In the genomic region with DNA sequence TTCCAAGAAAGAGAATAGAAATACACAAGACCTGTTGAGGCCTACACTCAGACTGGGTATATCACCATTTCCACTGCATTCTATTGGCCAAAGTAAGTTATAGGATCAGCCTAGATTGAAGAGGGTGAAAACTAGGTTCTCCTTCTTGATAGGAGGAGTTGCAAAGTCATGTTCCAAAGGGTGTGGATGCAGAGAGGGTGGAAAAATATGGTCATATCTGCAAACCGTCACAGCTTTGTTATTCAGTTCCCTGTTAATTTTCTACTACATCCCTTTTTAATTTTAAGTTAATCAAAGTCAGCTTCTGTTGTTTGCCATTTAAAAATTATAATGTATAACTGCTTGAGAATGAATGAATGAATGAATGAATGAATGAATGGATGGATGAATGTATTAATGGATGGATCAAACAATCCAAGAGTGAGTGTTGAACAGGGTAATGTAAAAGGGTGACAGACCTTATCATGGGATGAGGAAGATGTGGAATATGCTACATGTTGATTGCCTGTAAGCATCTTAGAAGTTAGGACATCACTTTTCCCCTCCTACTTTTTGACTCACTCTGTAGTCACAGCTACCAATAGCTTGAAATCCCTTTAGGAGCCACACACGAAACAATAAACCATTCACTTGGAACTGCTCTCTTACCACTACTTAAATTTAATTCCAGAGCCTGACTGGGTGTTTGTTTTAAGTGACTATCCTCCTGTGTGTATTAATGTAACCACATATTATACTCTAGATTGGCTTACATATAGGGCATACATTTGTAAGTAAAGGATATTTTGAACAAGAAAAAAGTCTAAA, we compare ENCODE assay signal across 17 cellular contexts.
A peak's percentile ranks its signal among the peaks of the same experiment; 100 is the strongest.
DNase-seq lines count a peak whose midpoint lies in the region; ATAC-seq, FAIRE-seq and TF ChIP-seq lines count a peak whose summit lies in the region.
"Had no signal": no experiment of that assay in that cellular context is flagged by ENCODE, and none has a peak within 500 bp of the region (broad histone marks: within the 10 kb centered on the region; RNA-seq: fewer than 3 reads in every experiment).

No MANE protein-coding gene starts in this region.

- H2AFZ ChIP-seq in IMR-90 (replicated peaks; ENCODE audit: low read length, poor library complexity), result no peak overlapping the region
- no peak overlapping the region for H2AFZ ChIP-seq in astrocyte (ENCODE audit: low read depth, low read length)
- no peak overlapping the region for H2AFZ ChIP-seq in OCI-LY7 (ENCODE audit: low read length)

- H2BK120ac ChIP-seq in IMR-90 (ENCODE audit: low read depth, low read length), result no peak overlapping the region

- H3K27me3 ChIP-seq in IMR-90 (ENCODE audit: control insufficient read depth, insufficient read depth, low read length) (no peaks in the 10 kb centered on the region; the same call in 1 of the 2 replicates), astrocyte (ENCODE audit: insufficient read depth, low read length) (no peaks in the 10 kb centered on the region)
- H3K27me3 ChIP-seq in CD8-positive, alpha-beta T cell (ENCODE audit: insufficient read depth, low read length), result no peaks in the 10 kb centered on the region
- H3K27me3 ChIP-seq: stomach had no signal

- no peak overlapping the region for H3K4me3 Mint-ChIP-seq in astrocyte (ENCODE audit: unreplicated experiment)
- H3K4me3 Mint-ChIP-seq in CD8-positive, alpha-beta T cell, result no peak overlapping the region
- H3K4me3 Mint-ChIP-seq in effector memory CD8-positive, alpha-beta T cell, result no peak overlapping the region
- H3K4me3 Mint-ChIP-seq: activated CD4-positive, alpha-beta T cell treated with anti-CD3 and anti-CD28 coated beads for 36 hours; activated T-cell treated with anti-CD3 and anti-CD28 coated beads, Interleukin-2, amount 50 U/mL, for 72 hours; brain; CD4-positive, alpha-beta memory T cell; immature natural killer cell had no signal

- intact Hi-C loops in IMR-90 (cut with micrococcal nuclease), result no loop called here
- intact Hi-C loops in OCI-LY7 (cut with micrococcal nuclease; ENCODE audit: unreplicated experiment), result no loop called here
- intact Hi-C loops in CD8-positive, alpha-beta T cell (cut with DNase I, micrococcal nuclease), result no loop called here

- H4K8ac ChIP-seq in IMR-90 (ENCODE audit: low read depth in 2 of 2, low read length in 2 of 2), result no peak overlapping the region

- TF ChIP-seq POLR2A in IMR-90 (IDR thresholded peaks at IDR 0.05; ENCODE audit: low read depth, low read length), result no peak

- peak; percentile 78 for DNase-seq in AG09309 (ENCODE audit: low read depth)
- DNase-seq in IMR-90, result peak; percentile 91
- DNase-seq in astrocyte (ENCODE audit: low read depth), result peak; percentile 97
- DNase-seq in foreskin melanocyte, result peak; percentile 81
- DNase-seq in OCI-LY7 (ENCODE audit: low spot score), result no peak
- no peak for DNase-seq in CD8-positive, alpha-beta T cell
- DNase-seq in cortex of kidney (lab: John Stamatoyannopoulos, UW), result no peak
- DNase-seq in effector memory CD8-positive, alpha-beta T cell, result no peak
- DNase-seq: activated CD4-positive, alpha-beta T cell treated with anti-CD3 and anti-CD28 coated beads for 36 hours; activated T-cell treated with anti-CD3 and anti-CD28 coated beads, Interleukin-2, amount 50 U/mL, for 72 hours; CD4-positive, alpha-beta memory T cell; immature natural killer cell; NCI-H1417; NCI-H748 treated with DMSO at 0.1 percent for 48 hours; retina; stomach had no signal

- no peak for TF ChIP-seq CTCF in AG09309 (IDR thresholded peaks at IDR 0.05; ENCODE audit: control insufficient read depth, insufficient read depth, low read depth, low read length, missing control alignments)
- no peak for TF ChIP-seq CTCF in IMR-90 (conservative IDR thresholded peaks at IDR 0.05; ENCODE audit: low read depth, low read length)
- TF ChIP-seq CTCF in astrocyte (IDR thresholded peaks at IDR 0.05; ENCODE audit: insufficient read depth, low read depth, low read length), result no peak
- TF ChIP-seq CTCF in OCI-LY7 (conservative IDR thresholded peaks at IDR 0.05; ENCODE audit: low read length), result no peak
- TF ChIP-seq CTCF in CD8-positive, alpha-beta T cell (IDR thresholded peaks at IDR 0.05), result no peak

- H3K79me1 ChIP-seq in IMR-90 (ENCODE audit: low read depth in 1 of 2, low read length in 2 of 2), result no peaks in the 10 kb centered on the region

- no peak overlapping the region for H3K4me2 ChIP-seq in IMR-90 (ENCODE audit: low read depth, low read length)
- peak overlapping the region; percentile 13 for H3K4me2 ChIP-seq in astrocyte (ENCODE audit: low read length)
- H3K4me2 ChIP-seq in OCI-LY7 (ENCODE audit: low read length), result no peak overlapping the region

- BruUV-seq in IMR-90 (replicated peaks; lab: Mats Ljungman, UMichigan), result no TSS peak
- BruUV-seq in OCI-LY7 (replicated peaks; lab: Mats Ljungman, UMichigan), result no TSS peak

- H4K91ac ChIP-seq in IMR-90 (ENCODE audit: insufficient read depth, low read depth, low read length), result no peak overlapping the region

- H3K27me3 Mint-ChIP-seq in astrocyte (ENCODE audit: low read depth, unreplicated experiment), result no peaks in the 10 kb centered on the region
- H3K27me3 Mint-ChIP-seq in CD8-positive, alpha-beta T cell (ENCODE audit: low read depth), result peaks cover 1% of the 10 kb centered on the region
- peaks cover 0 to 5% of the 10 kb centered on the region in 2 donors for H3K27me3 Mint-ChIP-seq in effector memory CD8-positive, alpha-beta T cell

- H2BK15ac ChIP-seq in IMR-90 (ENCODE audit: low read depth, low read length), result no peak overlapping the region

- H3K4me1 ChIP-seq in IMR-90 (ENCODE audit: control insufficient read depth, insufficient read depth, low read length), result peaks cover 2% of the 10 kb centered on the region; the same call in 1 of the 2 replicates
- peaks cover 22% of the 10 kb centered on the region for H3K4me1 ChIP-seq in astrocyte (ENCODE audit: insufficient read depth, low read length)
- H3K4me1 ChIP-seq in OCI-LY7 (ENCODE audit: insufficient read depth, low read length, poor library complexity, severe bottlenecking), result no peaks in the 10 kb centered on the region
- no peaks in the 10 kb centered on the region for H3K4me1 ChIP-seq in CD8-positive, alpha-beta T cell (ENCODE audit: insufficient read depth, low read length)
- H3K4me1 ChIP-seq: stomach had no signal

- TF ChIP-seq RAD21 in IMR-90 (IDR thresholded peaks at IDR 0.05; ENCODE audit: low read length), result no peak

- no peak overlapping the region for H3K23ac ChIP-seq in IMR-90 (ENCODE audit: low read depth, low read length)

- H3K9me3 ChIP-seq in IMR-90 (ENCODE audit: control insufficient read depth, insufficient read depth, low read length) (no peaks in the 10 kb centered on the region), astrocyte (ENCODE audit: insufficient read depth, low read depth, low read length) (no peaks in the 10 kb centered on the region), OCI-LY7 (ENCODE audit: low read length) (no peaks in the 10 kb centered on the region)
- no peaks in the 10 kb centered on the region for H3K9me3 ChIP-seq in CD8-positive, alpha-beta T cell (ENCODE audit: low read length)
- H3K9me3 ChIP-seq: stomach had no signal

- H3K56ac ChIP-seq in IMR-90 (ENCODE audit: extremely low read depth, insufficient read depth, low read length), result no peak overlapping the region

- H3K18ac ChIP-seq in IMR-90 (ENCODE audit: low read depth, low read length), result no peak overlapping the region

- H3K9ac ChIP-seq in IMR-90 (ENCODE audit: low read depth, low read length) (no peak overlapping the region), astrocyte (ENCODE audit: low read length) (peak overlapping the region; percentile 52)

- no peaks in the 10 kb centered on the region for H3K79me2 ChIP-seq in astrocyte (ENCODE audit: insufficient read depth, low read length)
- H3K79me2 ChIP-seq in OCI-LY7 (ENCODE audit: insufficient read depth, low read depth, low read length), result no peaks in the 10 kb centered on the region

- no peak overlapping the region for H2AK5ac ChIP-seq in IMR-90 (ENCODE audit: low read depth, low read length)

- no peak overlapping the region for H3K14ac ChIP-seq in IMR-90 (replicated peaks; ENCODE audit: low read depth, low read length)

- H4K20me1 ChIP-seq in IMR-90 (ENCODE audit: insufficient read depth, low read length), result no peaks in the 10 kb centered on the region; the same call in 1 of the 2 replicates
- H4K20me1 ChIP-seq in astrocyte (ENCODE audit: insufficient read depth, low read length), result no peaks in the 10 kb centered on the region
- H4K20me1 ChIP-seq in OCI-LY7 (ENCODE audit: insufficient read depth, low read length), result no peaks in the 10 kb centered on the region

- no peaks in the 10 kb centered on the region; the same call in 1 of the 2 replicates for H3K9me1 ChIP-seq in IMR-90 (ENCODE audit: insufficient read depth, low read length)

- no peak overlapping the region for H3K27ac Mint-ChIP-seq in astrocyte (ENCODE audit: unreplicated experiment)
- H3K27ac Mint-ChIP-seq in CD8-positive, alpha-beta T cell, result no peak overlapping the region
- H3K27ac Mint-ChIP-seq in effector memory CD8-positive, alpha-beta T cell, result no peak overlapping the region
- H3K27ac Mint-ChIP-seq: activated CD4-positive, alpha-beta T cell treated with anti-CD3 and anti-CD28 coated beads for 36 hours; activated T-cell treated with anti-CD3 and anti-CD28 coated beads, Interleukin-2, amount 50 U/mL, for 72 hours; CD4-positive, alpha-beta memory T cell; immature natural killer cell had no signal

- ATAC-seq in IMR-90 (ENCODE audit: low read depth), result peak; percentile 98
- no peak for ATAC-seq in CD8-positive, alpha-beta T cell
- no peak for ATAC-seq in effector memory CD8-positive, alpha-beta T cell (replicated peaks)
- ATAC-seq: activated CD4-positive, alpha-beta T cell treated with anti-CD3 and anti-CD28 coated beads for 36 hours; activated T-cell treated with anti-CD3 and anti-CD28 coated beads, Interleukin-2, amount 50 U/mL, for 72 hours had no signal

- peak; percentile 78 for FAIRE-seq in astrocyte (lab: Jason Lieb, UNC)

- H3K27ac ChIP-seq in IMR-90 (ENCODE audit: insufficient read depth, low read length) (no peak overlapping the region), astrocyte (ENCODE audit: low read depth, low read length) (peak overlapping the region; percentile 72), OCI-LY7 (ENCODE audit: low read depth, low read length, poor library complexity, severe bottlenecking) (no peak overlapping the region)
- no peak overlapping the region for H3K27ac ChIP-seq in CD8-positive, alpha-beta T cell (ENCODE audit: low read depth, low read length)
- H3K27ac ChIP-seq: stomach had no signal

- H3K36me3 Mint-ChIP-seq in astrocyte (ENCODE audit: low read depth, unreplicated experiment), result no peaks in the 10 kb centered on the region
- no peaks in the 10 kb centered on the region for H3K36me3 Mint-ChIP-seq in CD8-positive, alpha-beta T cell
- no peaks in the 10 kb centered on the region for H3K36me3 Mint-ChIP-seq in effector memory CD8-positive, alpha-beta T cell (ENCODE audit: insufficient read depth)
- H3K36me3 Mint-ChIP-seq: brain; CD4-positive, alpha-beta memory T cell; immature natural killer cell had no signal

- H2BK20ac ChIP-seq in IMR-90 (ENCODE audit: low read depth, low read length), result no peak overlapping the region

- in situ Hi-C loops in IMR-90 (cut with MboI; ENCODE audit: low sequenced_read_pairs), result no loop called here

- H3K4me3 ChIP-seq in AG09309 (ENCODE audit: control insufficient read depth, low read depth, low read length), result no peak overlapping the region
- no peak overlapping the region for H3K4me3 ChIP-seq in IMR-90 (ENCODE audit: insufficient read depth, low read depth, low read length)
- no peak overlapping the region for H3K4me3 ChIP-seq in astrocyte (ENCODE audit: insufficient read depth, low read depth, low read length)
- H3K4me3 ChIP-seq in OCI-LY7 (ENCODE audit: low read depth, low read length, poor library complexity, severe bottlenecking), result no peak overlapping the region
- H3K4me3 ChIP-seq in CD8-positive, alpha-beta T cell (ENCODE audit: low read depth, low read length), result no peak overlapping the region
- H3K4me3 ChIP-seq: stomach had no signal

- POLR2A ChIA-PET in IMR-90 (lab: Charles Lee; ENCODE audit: unreplicated experiment), result no interaction called here
- POLR2A ChIA-PET in OCI-LY7 (lab: Charles Lee), result interaction anchor here (0.5 to 1.1 kb wide), 5 partner anchors 10 to 56 kb away, joined by 3 read pairs; no protein-coding TSS in a partner anchor
- POLR2A ChIA-PET in CD8-positive, alpha-beta T cell (lab: Charles Lee), result no interaction called here

- H3K4ac ChIP-seq in IMR-90 (ENCODE audit: low read depth, low read length), result no peak overlapping the region

- CTCF ChIA-PET in IMR-90 (lab: Yijun Ruan, JAX) (interaction anchor here (1.4 kb wide), 1 partner anchor 55 kb away, joined by 3 read pairs; no protein-coding TSS in a partner anchor), OCI-LY7 (lab: Charles Lee; ENCODE audit: unreplicated experiment) (no interaction called here)
- CTCF ChIA-PET in CD8-positive, alpha-beta T cell (lab: Charles Lee), result no interaction called here

- dilution Hi-C loops in IMR-90 (cut with HindIII; ENCODE audit: low sequenced_read_pairs, unreplicated experiment), result no loop called here

- no peak overlapping the region for H2AK9ac ChIP-seq in IMR-90 (replicated peaks; ENCODE audit: low read depth, low read length, poor library complexity)

- H3K9me2 ChIP-seq in OCI-LY7 (ENCODE audit: insufficient read depth, low read length), result no peaks in the 10 kb centered on the region

- H3K36me3 ChIP-seq in IMR-90 (ENCODE audit: control insufficient read depth, insufficient read depth, low read length), result no peaks in the 10 kb centered on the region
- H3K36me3 ChIP-seq in astrocyte (ENCODE audit: insufficient read depth, low read length), result no peaks in the 10 kb centered on the region
- H3K36me3 ChIP-seq in OCI-LY7 (ENCODE audit: insufficient read depth, low read length), result no peaks in the 10 kb centered on the region
- H3K36me3 ChIP-seq in CD8-positive, alpha-beta T cell (ENCODE audit: insufficient read depth, low read length), result no peaks in the 10 kb centered on the region
- H3K36me3 ChIP-seq: stomach had no signal

- no CpG with 5 or more reads among the region's 2 CpGs for WGBS in IMR-90 (ENCODE audit: extremely low coverage in 2 of 2, insufficient read length in 1 of 2), 2 experiments

- H2BK5ac ChIP-seq in IMR-90 (ENCODE audit: low read depth, low read length, poor library complexity, severe bottlenecking), result no peak overlapping the region

- peaks cover 1% of the 10 kb centered on the region for H3K9me3 Mint-ChIP-seq in astrocyte (ENCODE audit: unreplicated experiment)
- H3K9me3 Mint-ChIP-seq in CD8-positive, alpha-beta T cell, result no peaks in the 10 kb centered on the region
- no peaks in the 10 kb centered on the region for H3K9me3 Mint-ChIP-seq in effector memory CD8-positive, alpha-beta T cell
- H3K9me3 Mint-ChIP-seq: activated T-cell treated with anti-CD3 and anti-CD28 coated beads, Interleukin-2, amount 50 U/mL, for 72 hours had no signal

- H3K4me1 Mint-ChIP-seq in astrocyte (ENCODE audit: low read depth, unreplicated experiment), result peaks cover 18% of the 10 kb centered on the region
- no peaks in the 10 kb centered on the region for H3K4me1 Mint-ChIP-seq in CD8-positive, alpha-beta T cell (ENCODE audit: low read depth)
- H3K4me1 Mint-ChIP-seq in effector memory CD8-positive, alpha-beta T cell (ENCODE audit: low read depth in 2 of 2), result no peaks in the 10 kb centered on the region
- H3K4me1 Mint-ChIP-seq: activated CD4-positive, alpha-beta T cell treated with anti-CD3 and anti-CD28 coated beads for 36 hours; CD4-positive, alpha-beta memory T cell; immature natural killer cell had no signal

- no peak overlapping the region for H4K5ac ChIP-seq in IMR-90 (ENCODE audit: low read depth, low read length)

Comparison
In these comparisons a context has a peak if more than half of its experiments do, and no peak if none do; other contexts are left out.
1. DNase-seq: peak in AG09309 (single experiment), IMR-90 (single experiment), astrocyte (single experiment) and foreskin melanocyte (single experiment); none in OCI-LY7 (single experiment), CD8-positive, alpha-beta T cell (0 of 7), cortex of kidney (single experiment) and effector memory CD8-positive, alpha-beta T cell (0 of 3).